ENCODE assay signal across 8 cellular contexts in the genomic region with DNA sequence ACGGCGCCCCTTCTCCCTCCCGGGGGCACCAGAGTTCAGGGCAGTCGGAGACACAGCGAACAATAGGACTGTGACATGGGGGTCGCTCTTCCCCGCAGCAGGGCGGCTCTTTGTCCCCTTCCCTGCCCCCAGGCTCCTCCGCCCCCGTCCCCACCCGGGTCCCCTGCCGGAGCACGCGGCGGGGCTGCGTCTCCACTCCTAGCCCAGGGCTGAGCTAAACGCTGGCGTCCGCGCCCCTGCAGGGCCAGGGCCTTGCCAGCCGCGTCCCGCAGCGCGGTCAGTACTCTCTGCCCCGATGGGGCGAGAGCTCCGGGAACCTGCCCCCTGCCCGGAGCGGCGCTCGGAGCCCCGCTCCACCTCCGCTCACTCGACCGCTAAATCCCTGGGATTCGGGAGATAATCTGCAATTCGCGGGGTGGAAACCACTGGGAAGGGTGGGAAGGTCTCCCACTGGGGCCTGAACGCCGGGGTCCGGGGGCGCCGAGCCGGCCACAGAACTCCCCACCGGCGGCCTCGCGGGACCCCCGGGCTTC. TPM values are rescaled to one million over a fixed set of nuclear protein-coding genes. Genes with fewer than 3 reads are reported as not detected.
DNase-seq lines count a peak whose midpoint lies in the region; ATAC-seq and TF ChIP-seq lines count a peak whose summit lies in the region.

No MANE protein-coding gene starts in this region.

- H3K9me3 ChIP-seq in adrenal gland (replicated peaks in 1 of 3) (no peaks in the 10 kb centered on the region), iPS-15b (ENCODE audit: control insufficient read depth, insufficient read depth, low read length) (no peaks in the 10 kb centered on the region), smooth muscle cell (replicated peaks; ENCODE audit: low read depth) (no peaks in the 10 kb centered on the region)

- H3K27me3 ChIP-seq in adrenal gland (no peaks in the 10 kb centered on the region), iPS-15b (ENCODE audit: control insufficient read depth, insufficient read depth, low read length) (peaks cover 39% of the 10 kb centered on the region), smooth muscle cell (ENCODE audit: low read depth) (no peaks in the 10 kb centered on the region)

- peak; percentile 64 for DNase-seq in ELR (ENCODE audit: low read depth)
- peak; percentile 56 for DNase-seq in NB4 (ENCODE audit: low read depth)
- DNase-seq in adrenal gland: peak in 4 of 7 donors; percentile 49 to 56 (median 52)
- DNase-seq in smooth muscle cell (lab: John Stamatoyannopoulos, UW; ENCODE audit: unreplicated experiment): no peak
- DNase-seq in ecto neural progenitor cell (ENCODE audit: low spot score): no peak
- no peak for DNase-seq in middle frontal gyrus (ENCODE audit: extremely low spot score, low spot score)

- peak overlapping the region; percentile 74 for H2AFZ ChIP-seq in smooth muscle cell (ENCODE audit: low read depth)

- peak; percentile 4 for ATAC-seq in GM21825 (IDR thresholded peaks at IDR 0.05; ENCODE audit: unreplicated experiment)

- 0 to 1% (median 1%) methylated on average over 16 to 50 of the region's 50 CpGs; no CpG with 5 or more reads in 1 of the 4 donors for WGBS in adrenal gland, 4 donors
- 1% methylated on average over 37 of the region's 50 CpGs for WGBS in smooth muscle cell (ENCODE audit: low lambda C conversion rate)

- H3K9ac ChIP-seq in iPS-15b (ENCODE audit: low read depth, low read length) (peak overlapping the region; percentile 54), smooth muscle cell (ENCODE audit: low read depth) (peak overlapping the region; percentile 66)

- peaks cover 10% of the 10 kb centered on the region for H3K79me2 ChIP-seq in smooth muscle cell (ENCODE audit: low read depth)

- H3K4me1 ChIP-seq in adrenal gland (replicated peaks in 1 of 2): peaks cover 37 to 38% of the 10 kb centered on the region in 2 donors
- H3K4me1 ChIP-seq in iPS-15b (ENCODE audit: control insufficient read depth, insufficient read depth, low read length): peaks cover 9% of the 10 kb centered on the region
- H3K4me1 ChIP-seq in smooth muscle cell (ENCODE audit: low read depth): peaks cover 29% of the 10 kb centered on the region

- peak overlapping the region; percentile 66 for H3K4me3 ChIP-seq in NB4 (ENCODE audit: low read depth, low read length)
- H3K4me3 ChIP-seq in adrenal gland: peak overlapping the region in 3 of 4 donors; percentile 55 to 75 (median 62)
- peak overlapping the region; percentile 69 for H3K4me3 ChIP-seq in iPS-15b (ENCODE audit: low read depth, low read length)
- peak overlapping the region; percentile 74 for H3K4me3 ChIP-seq in smooth muscle cell

- TF ChIP-seq POLR2A in NB4 (IDR thresholded peaks at IDR 0.05; ENCODE audit: extremely low read depth, insufficient read length) (peak; percentile 46), adrenal gland (IDR thresholded peaks at IDR 0.05) (no peak)

- TF ChIP-seq CTCF in NB4 (IDR thresholded peaks at IDR 0.05; ENCODE audit: low read depth, low read length): no peak
- no peak for TF ChIP-seq CTCF in adrenal gland (IDR thresholded peaks at IDR 0.05)
- no peak for TF ChIP-seq CTCF in smooth muscle cell (IDR thresholded peaks at IDR 0.05; ENCODE audit: borderline replicate concordance, insufficient read depth, poor library complexity, severe bottlenecking)

- peaks cover 13% of the 10 kb centered on the region for H3F3A ChIP-seq in smooth muscle cell (ENCODE audit: low read depth)

- H3K36me3 ChIP-seq in adrenal gland (replicated peaks in 1 of 2): no peaks in the 10 kb centered on the region
- H3K36me3 ChIP-seq in iPS-15b (ENCODE audit: control insufficient read depth, insufficient read depth, low read length): no peaks in the 10 kb centered on the region
- no peaks in the 10 kb centered on the region for H3K36me3 ChIP-seq in smooth muscle cell (ENCODE audit: low read depth)

- H3K27ac ChIP-seq in adrenal gland: peak overlapping the region; percentile 41 to 88 (median 72)
- H3K27ac ChIP-seq in smooth muscle cell (ENCODE audit: low read depth): peak overlapping the region; percentile 41

- intact Hi-C loops in adrenal gland (cut with DNase I): loop anchor here in 1 of 2 donors (5.0 kb wide), 1 partner anchor 43 kb away; no protein-coding TSS in a partner anchor

- H4K20me1 ChIP-seq in smooth muscle cell (ENCODE audit: low read depth): peaks cover 15% of the 10 kb centered on the region

- H3K4me2 ChIP-seq in smooth muscle cell: peak overlapping the region; percentile 85

RNA-seq across cellular contexts. Expression of a gene that starts 0.8 kb away (rescaled TPM):
- 10 to 100 TPM; 21.6 to 59.0 (median 41.3) TPM for total RNA-seq in adrenal gland
- polyA plus RNA-seq in adrenal gland: 10 to 100 TPM; 10.8 to 41.7 (median 23.4) TPM
- total RNA-seq in smooth muscle cell: 4.0 and 4.8 TPM in 2 replicates
- polyA plus RNA-seq in smooth muscle cell: 5.2 and 6.5 TPM in 2 replicates

RNA-seq across cellular contexts. Expression of a gene that starts 40.1 kb away (rescaled TPM):
- total RNA-seq in adrenal gland: 1 to 10 TPM; 1.3 to 2.9 (median 1.7) TPM
- under 1 TPM; 0.20 to 0.64 (median 0.51) TPM for polyA plus RNA-seq in adrenal gland
- 9.1 and 9.6 TPM in 2 replicates for total RNA-seq in smooth muscle cell
- 11.2 and 11.9 TPM in 2 replicates for polyA plus RNA-seq in smooth muscle cell

Comparison
In these comparisons a context has a peak if more than half of its experiments do, and no peak if none do; other contexts are left out.
1. DNase-seq: peak in ELR (single experiment), NB4 (single experiment) and adrenal gland (4 of 7); none in smooth muscle cell (single experiment), ecto neural progenitor cell (single experiment) and middle frontal gyrus (single experiment).
2. Peak in every context shown above with its lines, with median percentiles within 50 percentile points of each other: H3K4me3 ChIP-seq.